ENCODE assay signal across 7 cellular contexts in the genomic region with DNA sequence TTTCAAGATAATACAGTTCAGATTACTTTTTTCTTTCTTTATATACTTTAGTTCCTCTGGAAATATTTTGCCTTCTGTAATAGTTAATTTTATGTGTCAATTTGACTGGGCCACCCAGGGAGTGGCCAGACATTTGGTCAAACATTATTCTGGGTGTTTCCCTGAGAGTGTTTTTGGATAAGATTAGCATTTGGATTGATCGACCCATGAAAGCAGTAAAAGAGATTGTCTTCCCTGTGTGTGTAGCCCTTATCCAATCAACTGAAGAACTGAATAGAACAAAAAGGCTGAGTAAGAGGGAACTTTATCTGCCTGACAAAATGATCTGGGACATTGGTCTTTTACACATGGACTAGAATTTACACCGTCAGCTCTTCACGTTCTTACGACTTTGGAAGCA.
"Had no signal": no experiment of that assay in that cellular context is flagged by ENCODE, and none has a peak within 500 bp of the region (broad histone marks: within the 10 kb centered on the region; RNA-seq: fewer than 3 reads in every experiment).

No MANE protein-coding gene starts in this region.

- H3K27ac Mint-ChIP-seq: GM23338 had no signal

- DNase-seq: H9, HCEC 1CT, IMR-90 had no signal

- ATAC-seq: GM23338 had no signal

- FAIRE-seq: H1, H54, HTR-8/SVneo had no signal

- H3K4me3 Mint-ChIP-seq: GM23338, H9 had no signal

- H3K4me3 ChIP-seq: GM23338 had no signal
